ENCODE assay signal across 1 cellular context in the genomic region with DNA sequence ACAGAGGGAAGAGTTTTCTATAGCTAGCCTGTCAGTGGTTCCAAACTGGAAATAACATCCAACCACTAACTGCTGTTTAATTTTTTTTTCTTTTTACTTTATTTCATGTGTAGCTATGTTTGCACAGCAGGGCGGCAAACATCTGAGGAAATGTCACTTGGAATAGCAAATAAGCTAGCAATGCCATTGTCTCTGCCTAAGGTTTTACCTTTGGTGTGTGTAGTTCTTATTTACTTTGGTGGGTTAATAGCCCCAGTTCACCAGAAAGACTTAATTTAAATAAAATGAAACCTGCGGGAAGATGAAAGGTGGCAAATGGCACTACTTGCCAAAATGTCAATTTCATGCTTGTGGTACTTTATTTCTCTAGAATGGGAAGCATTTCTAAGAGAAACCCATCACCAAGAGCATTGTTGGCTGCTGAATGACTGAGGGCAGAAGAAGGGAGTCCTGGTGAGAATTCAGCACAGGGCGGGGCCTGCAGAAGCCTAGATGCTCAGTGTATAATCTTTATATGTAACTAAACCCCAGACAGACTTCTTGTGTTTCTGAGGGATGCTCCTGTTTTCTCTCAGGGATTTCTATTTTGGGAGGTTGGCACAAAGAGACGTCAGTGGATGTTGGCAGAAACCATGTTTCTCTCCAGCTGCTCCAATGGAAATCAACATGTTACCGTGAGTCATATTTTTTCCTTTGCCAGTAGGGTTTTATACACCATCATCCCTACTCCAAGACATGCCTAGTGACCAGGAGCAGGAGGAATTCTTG.
TF ChIP-seq lines count a peak whose summit lies in the region.

No MANE protein-coding gene starts in this region.

TF ChIP-seq in GM23338, 12 proteins besides CTCF, POLR2A, EP300 and RAD21 (continued from another document):
- no peak for TF ChIP-seq REST (IDR thresholded peaks at IDR 0.05; ENCODE audit: unreplicated experiment)
- no peak for TF ChIP-seq ZNF114 (CRISPR knock-in tag; IDR thresholded peaks at IDR 0.05)
- no peak for TF ChIP-seq NANOG (IDR thresholded peaks at IDR 0.05; ENCODE audit: borderline replicate concordance)
- TF ChIP-seq, protein P1, sequence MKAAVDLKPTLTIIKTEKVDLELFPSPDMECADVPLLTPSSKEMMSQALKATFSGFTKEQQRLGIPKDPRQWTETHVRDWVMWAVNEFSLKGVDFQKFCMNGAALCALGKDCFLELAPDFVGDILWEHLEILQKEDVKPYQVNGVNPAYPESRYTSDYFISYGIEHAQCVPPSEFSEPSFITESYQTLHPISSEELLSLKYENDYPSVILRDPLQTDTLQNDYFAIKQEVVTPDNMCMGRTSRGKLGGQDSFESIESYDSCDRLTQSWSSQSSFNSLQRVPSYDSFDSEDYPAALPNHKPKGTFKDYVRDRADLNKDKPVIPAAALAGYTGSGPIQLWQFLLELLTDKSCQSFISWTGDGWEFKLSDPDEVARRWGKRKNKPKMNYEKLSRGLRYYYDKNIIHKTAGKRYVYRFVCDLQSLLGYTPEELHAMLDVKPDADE (IDR thresholded peaks at IDR 0.05): no peak
- no peak for TF ChIP-seq POLR2AphosphoS5 (IDR thresholded peaks at IDR 0.05; ENCODE audit: low read depth)
- no peak for TF ChIP-seq CREB1 (CRISPR knock-in tag; IDR thresholded peaks at IDR 0.05; ENCODE audit: low read depth)
